Comparison of ENCODE assay signal across 8 cellular contexts in the genomic region with DNA sequence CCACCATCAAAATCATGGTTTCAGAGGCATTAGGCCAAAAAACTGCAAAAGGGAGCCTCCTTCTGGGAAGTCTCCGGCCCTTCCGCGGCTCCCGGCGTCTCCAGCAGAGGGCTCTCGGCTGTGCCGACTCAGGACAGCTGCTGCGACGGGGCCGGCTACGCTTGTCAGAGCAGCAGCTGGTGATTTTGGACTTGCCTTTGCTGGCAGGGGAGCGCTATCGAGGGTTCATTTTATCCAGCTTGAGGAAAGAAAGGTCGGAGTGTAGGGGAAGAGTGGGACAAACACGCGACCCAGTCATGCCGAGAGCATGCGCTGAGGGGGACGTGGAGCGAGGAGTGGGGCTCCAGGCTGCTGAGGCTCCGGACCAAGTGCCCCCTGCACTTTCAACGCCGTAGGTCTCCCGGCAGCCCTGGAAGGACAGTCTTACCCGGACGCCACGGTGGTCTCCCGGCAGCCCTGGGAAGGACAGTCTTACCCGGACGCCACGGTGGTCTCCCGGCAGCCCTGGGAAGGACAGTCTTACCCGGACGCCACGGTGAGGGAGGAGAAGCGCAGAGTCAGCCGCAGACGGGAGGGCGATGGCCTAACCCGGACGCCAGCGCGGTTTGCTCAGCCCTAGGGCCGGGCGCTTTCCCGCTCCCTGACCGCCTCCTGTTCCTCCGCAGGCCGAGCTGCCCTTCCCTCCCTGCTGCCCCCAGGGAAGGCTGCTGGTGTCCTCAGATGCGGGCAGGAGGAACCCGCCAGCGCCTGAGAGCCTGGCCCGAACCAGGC. TPM values are rescaled to one million over a fixed set of nuclear protein-coding genes. Genes with fewer than 3 reads are reported as not detected.
DNase-seq lines count a peak whose midpoint lies in the region; ATAC-seq and TF ChIP-seq lines count a peak whose summit lies in the region.

No MANE protein-coding gene starts in this region.

- H2BK12ac ChIP-seq in trophoblast cell (ENCODE audit: low read length) = no peak overlapping the region

- peak overlapping the region; percentile 66 for H3K4me2 ChIP-seq in trophoblast cell (ENCODE audit: low read length)

- H2AFZ ChIP-seq in trophoblast cell (ENCODE audit: insufficient read depth, low read length, poor library complexity) = peak overlapping the region; percentile 33

- H3K4me3 ChIP-seq in adipocyte (ENCODE audit: low read length) = peak overlapping the region; percentile 67
- H3K4me3 ChIP-seq in trophoblast cell (ENCODE audit: low read depth, low read length) = no peak overlapping the region
- H3K4me3 ChIP-seq in urinary bladder (ENCODE audit: low read depth, low read length) = peak overlapping the region; percentile 8

- no peaks in the 10 kb centered on the region for H3K79me1 ChIP-seq in trophoblast cell (ENCODE audit: low read length)

- ATAC-seq in GM19043 (IDR thresholded peaks at IDR 0.05; ENCODE audit: low read depth, unreplicated experiment) (peak; percentile 92), HG03342 (IDR thresholded peaks at IDR 0.05; ENCODE audit: unreplicated experiment) (peak; percentile 90)

- H3K27ac ChIP-seq in trophoblast cell (ENCODE audit: low read depth, low read length) (no peak overlapping the region), urinary bladder (ENCODE audit: low read depth) (no peak overlapping the region)

- no peak overlapping the region for H3K14ac ChIP-seq in trophoblast cell (ENCODE audit: low read length)

- H3K27me3 ChIP-seq in adipocyte (replicated peaks; ENCODE audit: control insufficient read depth, insufficient read depth, low read length) = no peaks in the 10 kb centered on the region
- no peaks in the 10 kb centered on the region for H3K27me3 ChIP-seq in trophoblast cell (ENCODE audit: insufficient read depth, low read length)

- H3K36me3 ChIP-seq in adipocyte (ENCODE audit: control insufficient read depth, insufficient read depth, low read length, severe bottlenecking) (peaks cover 21% of the 10 kb centered on the region), trophoblast cell (ENCODE audit: control insufficient read depth in 1 of 2, insufficient read depth in 2 of 2, low read length in 2 of 2) (peaks cover 10 to 14% of the 10 kb centered on the region in 2 experiments), urinary bladder (ENCODE audit: insufficient read depth) (no peaks in the 10 kb centered on the region)

- TF ChIP-seq CTCF in AG09319 (IDR thresholded peaks at IDR 0.05; ENCODE audit: low read depth, low read length) = peak; percentile 99

- no peaks in the 10 kb centered on the region for H3K79me2 ChIP-seq in trophoblast cell (ENCODE audit: control insufficient read depth, insufficient read depth, low read length, poor library complexity)

- no peak overlapping the region for H3K4ac ChIP-seq in trophoblast cell (ENCODE audit: low read depth, low read length)

- H3K4me1 ChIP-seq in adipocyte (ENCODE audit: control insufficient read depth, insufficient read depth, low read length) (peaks cover 12% of the 10 kb centered on the region), trophoblast cell (ENCODE audit: control insufficient read depth in 1 of 2, insufficient read depth in 2 of 2, low read length in 2 of 2) (peaks cover 0 to 2% of the 10 kb centered on the region in 2 experiments), urinary bladder (ENCODE audit: insufficient read depth) (no peaks in the 10 kb centered on the region)

- no peak overlapping the region for H4K8ac ChIP-seq in trophoblast cell (ENCODE audit: low read depth, low read length)

- intact Hi-C loops in cardiac septum (cut with DNase I) = loop anchor here (1.0 kb wide), 1 partner anchor 167 kb away; no protein-coding TSS in a partner anchor

- H3K18ac ChIP-seq in trophoblast cell (ENCODE audit: low read length) = no peak overlapping the region

- no peak overlapping the region for H2BK5ac ChIP-seq in trophoblast cell (ENCODE audit: low read depth, low read length, poor library complexity)

- H3K9me3 ChIP-seq in adipocyte (ENCODE audit: control insufficient read depth, low read length) (no peaks in the 10 kb centered on the region), trophoblast cell (ENCODE audit: insufficient read depth, low read depth, low read length) (no peaks in the 10 kb centered on the region)

- no CpG with 5 or more reads among the region's 53 CpGs for WGBS in trophoblast cell (ENCODE audit: extremely low coverage, insufficient coverage, insufficient read length)
- WGBS in urinary bladder = 4% methylated on average over 53 of the region's 53 CpGs

- H4K91ac ChIP-seq in trophoblast cell (ENCODE audit: low read depth, low read length) = no peak overlapping the region

- no peak overlapping the region for H2BK120ac ChIP-seq in trophoblast cell (ENCODE audit: insufficient read depth, low read length, poor library complexity)

- H2AK5ac ChIP-seq in trophoblast cell (ENCODE audit: low read length) = no peak overlapping the region

- DNase-seq in AG09319 (ENCODE audit: extremely low read depth, low read depth) (peak; percentile 60), SK-MEL-5 (ENCODE audit: low read depth, low spot score) (peak; percentile 61), adipocyte (ENCODE audit: low read depth) (peak; percentile 95), cardiac septum (ENCODE audit: low spot score) (peak; percentile 89), trophoblast cell (peak; percentile 30 to 65)

- peak overlapping the region; percentile 36 for H4K12ac ChIP-seq in trophoblast cell (ENCODE audit: low read depth, low read length)

- peak overlapping the region; percentile 71 for H3K9ac ChIP-seq in adipocyte (ENCODE audit: low read length)
- H3K9ac ChIP-seq in trophoblast cell (ENCODE audit: low read length) = no peak overlapping the region

- no peak overlapping the region for H3K23ac ChIP-seq in trophoblast cell (ENCODE audit: low read length)

- in situ Hi-C loops in SK-MEL-5 (cut with HindIII; ENCODE audit: low pct_unique_long_range_greater_than_20kb, low sequenced_read_pairs) = no loop called here

RNA-seq across cellular contexts. Expression of a gene that starts 21.7 kb away (rescaled TPM):
- 85.1 and 89.9 TPM in 2 replicates for total RNA-seq in SK-MEL-5 (2014; rRNA removed; shearing (Covaris generic))
- 50.8 and 59.1 TPM in 2 replicates for polyA plus RNA-seq in SK-MEL-5 (2015; cell fraction: cytosol; rRNA removed)
- polyA plus RNA-seq in SK-MEL-5 (2015; cell fraction: nucleus; rRNA removed) = 155 and 171 TPM in 2 replicates
- total RNA-seq in cardiac septum = 32.4 TPM
- 50.3 and 52.4 TPM in 2 replicates for polyA plus RNA-seq in trophoblast cell (2013)
- total RNA-seq in urinary bladder = 56.7 TPM
- polyA plus RNA-seq in urinary bladder = 33.5 TPM
